Comparison of ENCODE assay signal across 12 cellular contexts in genomic region chr3:13235079-13235478, GRCh38.
DNase-seq lines count a peak whose midpoint lies in the region; ATAC-seq, FAIRE-seq and TF ChIP-seq lines count a peak whose summit lies in the region.
"Had no signal": no experiment of that assay in that cellular context is flagged by ENCODE, and none has a peak within 500 bp of the region (broad histone marks: within the 10 kb centered on the region; RNA-seq: fewer than 3 reads in every experiment).

No MANE protein-coding gene starts in this region.

- peaks cover 7% of the 10 kb centered on the region for H3K27me3 Mint-ChIP-seq in activated T-helper 17 cell treated with anti-CD3 and anti-CD28 coated beads, Interleukin-2, amount 50 U/mL, for 72 hours
- H3K27me3 Mint-ChIP-seq: activated naive CD8-positive, alpha-beta T cell had no signal

- H3K9me3 ChIP-seq in BLaER1 treated with 17β-estradiol and CSF1 and Interleukin-3, amounts not matched to agents 10 nM and 100 nM (replicated peaks in 1 of 11): no peaks in the 10 kb centered on the region
- H3K9me3 ChIP-seq in testis: no peaks in the 10 kb centered on the region

- WGBS in testis, 2 donors: 46 to 80% methylated on average over 2 to 5 of the region's 5 CpGs

- H3K36me3 ChIP-seq in BLaER1 treated with 17β-estradiol and CSF1 and Interleukin-3, amounts not matched to agents 10 nM and 100 nM: no peaks in the 10 kb centered on the region
- H3K36me3 ChIP-seq in testis (ENCODE audit: low read depth, missing control alignments): no peaks in the 10 kb centered on the region

- no peak for TF ChIP-seq CTCF in testis (IDR thresholded peaks at IDR 0.05)

- H3K27ac ChIP-seq in BLaER1 treated with 17β-estradiol and CSF1 and Interleukin-3, amounts not matched to agents 10 nM and 100 nM: peak overlapping the region in 9 of 11 experiments; percentile 61 to 83 (median 79); a peak in 17 of 22 replicates
- no peak overlapping the region for H3K27ac ChIP-seq in testis

- H3K4me1 Mint-ChIP-seq in activated T-helper 17 cell treated with anti-CD3 and anti-CD28 coated beads, Interleukin-2, amount 50 U/mL, for 72 hours: peaks cover 11% of the 10 kb centered on the region

- intact Hi-C loops in testis (cut with DNase I; ENCODE audit: low total_unique reads): no loop called here

- TF ChIP-seq POLR2A in GM12892 (IDR thresholded peaks at IDR 0.05; ENCODE audit: low read depth, low read length) (no peak), testis (IDR thresholded peaks at IDR 0.05) (no peak)

- peak overlapping the region in 9 of 11 experiments; percentile 51 to 69 (median 64); a peak in 16 of 22 replicates for H3K9ac ChIP-seq in BLaER1 treated with 17β-estradiol and CSF1 and Interleukin-3, amounts not matched to agents 10 nM and 100 nM

- peak overlapping the region; percentile 72 for H3K27ac Mint-ChIP-seq in activated T-helper 17 cell treated with anti-CD3 and anti-CD28 coated beads, Interleukin-2, amount 50 U/mL, for 72 hours
- H3K27ac Mint-ChIP-seq: activated naive CD8-positive, alpha-beta T cell had no signal

- H3K4me2 ChIP-seq in BLaER1 treated with 17β-estradiol and CSF1 and Interleukin-3, amounts not matched to agents 10 nM and 100 nM: peak overlapping the region; percentile 85 to 99 (median 95)

- no peak for FAIRE-seq in GM12892 (lab: Jason Lieb, UNC)
- FAIRE-seq: islet of Langerhans had no signal

- H3K36me3 Mint-ChIP-seq in activated T-helper 17 cell treated with anti-CD3 and anti-CD28 coated beads, Interleukin-2, amount 50 U/mL, for 72 hours (ENCODE audit: low read depth): no peaks in the 10 kb centered on the region
- H3K36me3 Mint-ChIP-seq: activated naive CD8-positive, alpha-beta T cell had no signal

- H3K4me1 ChIP-seq in BLaER1 treated with 17β-estradiol and CSF1 and Interleukin-3, amounts not matched to agents 10 nM and 100 nM: peaks cover 49 to 100% (median 91%) of the 10 kb centered on the region in 10 experiments
- H3K4me1 ChIP-seq in testis: peaks cover 7% of the 10 kb centered on the region

- no peaks in the 10 kb centered on the region for H3K9me3 Mint-ChIP-seq in activated T-helper 17 cell treated with anti-CD3 and anti-CD28 coated beads, Interleukin-2, amount 50 U/mL, for 72 hours

- H3K4me3 Mint-ChIP-seq in activated T-helper 17 cell treated with anti-CD3 and anti-CD28 coated beads, Interleukin-2, amount 50 U/mL, for 72 hours: peak overlapping the region; percentile 62

- ATAC-seq in activated T-helper 17 cell treated with anti-CD3 and anti-CD28 coated beads, Interleukin-2, amount 50 U/mL, for 72 hours (replicated peaks): peak; percentile 43
- ATAC-seq in GM18867 (IDR thresholded peaks at IDR 0.05; ENCODE audit: unreplicated experiment): no peak

- peaks cover 0 to 8% (median 0%) of the 10 kb centered on the region in 11 experiments; a peak in 1 of 22 replicates for H4K20me1 ChIP-seq in BLaER1 treated with 17β-estradiol and CSF1 and Interleukin-3, amounts not matched to agents 10 nM and 100 nM

- peak overlapping the region in 7 of 10 experiments; percentile 15 to 62 (median 31); a peak in 8 of 20 replicates for H3K4me3 ChIP-seq in BLaER1 treated with 17β-estradiol and CSF1 and Interleukin-3, amounts not matched to agents 10 nM and 100 nM
- peak overlapping the region; percentile 5; the same call in 1 of the 2 replicates for H3K4me3 ChIP-seq in Jurkat, Clone E6-1 (ENCODE audit: low read length)
- no peak overlapping the region for H3K4me3 ChIP-seq in testis

- DNase-seq in Daoy (ENCODE audit: low read depth) (peak; percentile 45), GM12892 (ENCODE audit: insufficient read length) (no peak), testis (no peak)
- peak; percentile 78 for DNase-seq in Jurkat, Clone E6-1 (ENCODE audit: low read depth, low spot score)
- DNase-seq in activated T-cell treated with anti-CD3 and anti-CD28 coated beads, Interleukin-2, amount 50 U/mL, for 48 hours: no peak
- DNase-seq: DMS79, NCI-H1694 treated with DMSO at 0.1 percent for 48 hours had no signal

- peaks cover 0 to 5% (median 0%) of the 10 kb centered on the region in 11 experiments; a peak in 1 of 22 replicates for H3K27me3 ChIP-seq in BLaER1 treated with 17β-estradiol and CSF1 and Interleukin-3, amounts not matched to agents 10 nM and 100 nM
- H3K27me3 ChIP-seq in testis: no peaks in the 10 kb centered on the region

Comparison
In these comparisons a context has a peak if more than half of its experiments do, and no peak if none do; other contexts are left out.
1. H3K27ac ChIP-seq: peak in BLaER1 treated with 17β-estradiol and CSF1 and Interleukin-3, amounts not matched to agents 10 nM and 100 nM (9 of 11); none in testis (0 of 2).
2. H3K4me3 ChIP-seq: peak in BLaER1 treated with 17β-estradiol and CSF1 and Interleukin-3, amounts not matched to agents 10 nM and 100 nM (7 of 10) and Jurkat, Clone E6-1 (single experiment); none in testis (0 of 2).
3. DNase-seq: peak in Daoy (single experiment) and Jurkat, Clone E6-1 (single experiment); none in GM12892 (single experiment), activated T-cell treated with anti-CD3 and anti-CD28 coated beads, Interleukin-2, amount 50 U/mL, for 48 hours (0 of 2) and testis (single experiment).